Comparison of ENCODE assay signal across 5 cellular contexts in the genomic region with DNA sequence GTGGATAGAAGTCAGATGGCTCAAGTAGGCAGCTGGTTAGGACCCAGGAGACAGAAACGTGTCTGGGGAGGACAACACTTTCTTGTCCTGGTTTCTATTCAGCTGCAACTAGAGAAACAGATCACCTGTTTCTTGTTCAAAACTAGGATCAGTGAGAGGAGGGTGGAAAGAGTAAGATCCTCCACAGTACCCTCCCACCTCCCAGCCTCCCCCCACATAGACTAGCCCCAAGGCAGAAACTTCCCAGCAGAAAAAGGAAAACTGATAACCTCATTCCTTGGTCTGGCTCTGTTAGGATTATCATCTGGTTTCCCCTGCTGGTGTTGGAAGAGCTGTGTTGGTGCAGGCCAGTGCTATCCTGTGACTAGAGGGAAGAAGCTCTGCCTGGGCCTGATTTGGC. TPM values are rescaled to one million over a fixed set of nuclear protein-coding genes. Genes with fewer than 3 reads are reported as not detected.
"Had no signal": no experiment of that assay in that cellular context is flagged by ENCODE, and none has a peak within 500 bp of the region (broad histone marks: within the 10 kb centered on the region; RNA-seq: fewer than 3 reads in every experiment).

No MANE protein-coding gene starts in this region.

RNA-seq across cellular contexts. Expression of a gene that starts 50.2 kb away (rescaled TPM):
- total RNA-seq: activated CD4-positive, alpha-beta T cell treated with anti-CD3 and anti-CD28 coated beads for 36 hours; activated CD4-positive, alpha-beta T cell treated with anti-CD3 and anti-CD28 coated beads, Interleukin-2, amount 10 ng/mL, durations not matched to agents 24 days and 14 days; activated CD4-positive, alpha-beta T cell treated with anti-CD3 and anti-CD28 coated beads, Interleukin-2, amount 10 ng/mL, durations not matched to agents 7 days and 5 days; T-helper 17 cell; T-helper 2 cell treated with Interferon-gamma antibody and Interleukin-4, amounts not matched to agents 100 ng/mL and 5 ng/mL, for 36 hours had no signal
